In genomic region chr11:20127671-20128527, GRCh38 we compare ENCODE assay signal across 8 cellular contexts. TPM values are rescaled to one million over a fixed set of nuclear protein-coding genes. Genes with fewer than 3 reads are reported as not detected.
DNase-seq lines count a peak whose midpoint lies in the region; ATAC-seq and TF ChIP-seq lines count a peak whose summit lies in the region.

No MANE protein-coding gene starts in this region.

- H3K4me3 ChIP-seq in HL-60 (replicated peaks; ENCODE audit: insufficient read depth, low read length) (no peak overlapping the region), NT2/D1 (ENCODE audit: insufficient read length, low read depth) (no peak overlapping the region), epithelial cell of esophagus (ENCODE audit: low read length) (no peak overlapping the region)

- ATAC-seq in GM18909 (IDR thresholded peaks at IDR 0.05; ENCODE audit: poor library complexity, unreplicated experiment) = peak; percentile 76
- peak; percentile 72 to 80 for ATAC-seq in naive thymus-derived CD8-positive, alpha-beta T cell
- ATAC-seq in stimulated activated memory B cell treated with anti-CD40 and anti-IgM and Interleukin-4, amounts not matched to agents 10 μg/mL and 1 μg/mL and 100 μg/mL, for 72 hours = peak; percentile 77

- H3K9me3 ChIP-seq in NT2/D1 (ENCODE audit: insufficient read depth, low read length) = no peaks in the 10 kb centered on the region

- H3K4me3 Mint-ChIP-seq in naive thymus-derived CD8-positive, alpha-beta T cell = no peak overlapping the region
- H3K4me3 Mint-ChIP-seq in stimulated activated memory B cell treated with anti-CD40 and anti-IgM and Interleukin-4, amounts not matched to agents 10 μg/mL and 1 μg/mL and 100 μg/mL, for 72 hours = no peak overlapping the region

- peak; percentile 77 for DNase-seq in AG08396 (ENCODE audit: low spot score)
- DNase-seq in HL-60 (ENCODE audit: low read depth in 1 of 2, low spot score in 1 of 2) = peak; percentile 12 to 60
- DNase-seq in NT2/D1 (ENCODE audit: low read depth, low spot score) = peak; percentile 64
- DNase-seq in activated CD8-positive, alpha-beta memory T cell treated with anti-CD3 and anti-CD28 coated beads, Interleukin-2, amount 50 U/mL, for 24 hours (ENCODE audit: extremely low read depth) = peak; percentile 53
- DNase-seq in epithelial cell of esophagus (ENCODE audit: low read depth) = peak; percentile 73
- DNase-seq in naive thymus-derived CD8-positive, alpha-beta T cell = peak; percentile 55 to 86 (median 72)

- no peaks in the 10 kb centered on the region for H3K27me3 ChIP-seq in HL-60 (ENCODE audit: insufficient read depth, poor library complexity, severe bottlenecking)
- no peaks in the 10 kb centered on the region for H3K27me3 ChIP-seq in NT2/D1 (ENCODE audit: insufficient read depth, insufficient read length)

- peaks cover 3 to 24% (median 13%) of the 10 kb centered on the region in 5 donors for H3K27me3 Mint-ChIP-seq in naive thymus-derived CD8-positive, alpha-beta T cell
- H3K27me3 Mint-ChIP-seq in stimulated activated memory B cell treated with anti-CD40 and anti-IgM and Interleukin-4, amounts not matched to agents 10 μg/mL and 1 μg/mL and 100 μg/mL, for 72 hours = peaks cover 26% of the 10 kb centered on the region

- POLR2A ChIA-PET in naive thymus-derived CD8-positive, alpha-beta T cell (lab: Charles Lee) = no interaction called here

- no peak overlapping the region for H3K27ac ChIP-seq in HL-60 (replicated peaks)

- no peaks in the 10 kb centered on the region for H3K36me3 Mint-ChIP-seq in naive thymus-derived CD8-positive, alpha-beta T cell
- no peaks in the 10 kb centered on the region for H3K36me3 Mint-ChIP-seq in stimulated activated memory B cell treated with anti-CD40 and anti-IgM and Interleukin-4, amounts not matched to agents 10 μg/mL and 1 μg/mL and 100 μg/mL, for 72 hours

- H3K4me1 Mint-ChIP-seq in naive thymus-derived CD8-positive, alpha-beta T cell = peaks cover 6 to 10% (median 8%) of the 10 kb centered on the region in 4 donors
- peaks cover 10% of the 10 kb centered on the region for H3K4me1 Mint-ChIP-seq in stimulated activated memory B cell treated with anti-CD40 and anti-IgM and Interleukin-4, amounts not matched to agents 10 μg/mL and 1 μg/mL and 100 μg/mL, for 72 hours

- TF ChIP-seq CTCF in HL-60 (IDR thresholded peaks at IDR 0.05; ENCODE audit: insufficient read depth, low read length) (peak; percentile 67), epithelial cell of esophagus (IDR thresholded peaks at IDR 0.05; ENCODE audit: insufficient read depth, low read depth, low read length, missing control alignments) (peak; percentile 85)

- no peaks in the 10 kb centered on the region for H3K36me3 ChIP-seq in NT2/D1 (ENCODE audit: insufficient read depth, insufficient read length, low read length)

- no peaks in the 10 kb centered on the region for H3K9me3 Mint-ChIP-seq in naive thymus-derived CD8-positive, alpha-beta T cell
- no peaks in the 10 kb centered on the region for H3K9me3 Mint-ChIP-seq in stimulated activated memory B cell treated with anti-CD40 and anti-IgM and Interleukin-4, amounts not matched to agents 10 μg/mL and 1 μg/mL and 100 μg/mL, for 72 hours

- H3K9ac ChIP-seq in NT2/D1 (ENCODE audit: insufficient read length, low read depth) = no peak overlapping the region

- peaks cover 5% of the 10 kb centered on the region for H3K4me1 ChIP-seq in NT2/D1 (ENCODE audit: insufficient read depth, insufficient read length)

- no peak overlapping the region for H3K27ac Mint-ChIP-seq in naive thymus-derived CD8-positive, alpha-beta T cell
- no peak overlapping the region for H3K27ac Mint-ChIP-seq in stimulated activated memory B cell treated with anti-CD40 and anti-IgM and Interleukin-4, amounts not matched to agents 10 μg/mL and 1 μg/mL and 100 μg/mL, for 72 hours

RNA-seq across cellular contexts. Expression of gene DBX1, which starts 32.4 kb away (rescaled TPM):
- not detected for total RNA-seq in naive thymus-derived CD8-positive, alpha-beta T cell
- under 1 TPM in 1 of 3 donors, not detected in 2; 0.15 TPM for polyA plus RNA-seq in naive thymus-derived CD8-positive, alpha-beta T cell
